17 cellular contexts compared by ENCODE assay signal in genomic region chr14:91309756-91310280, GRCh38.
A peak's percentile ranks its signal among the peaks of the same experiment; 100 is the strongest.
DNase-seq lines count a peak whose midpoint lies in the region; ATAC-seq lines count a peak whose summit lies in the region.
"Had no signal": no experiment of that assay in that cellular context is flagged by ENCODE, and none has a peak within 500 bp of the region (broad histone marks: within the 10 kb centered on the region; RNA-seq: fewer than 3 reads in every experiment).

No MANE protein-coding gene starts in this region.

- no peak for DNase-seq in activated T-cell treated with anti-CD3 and anti-CD28 coated beads, Interleukin-2, amount 50 U/mL, for 24 hours
- DNase-seq in activated T-cell treated with anti-CD3 and anti-CD28 coated beads, Interleukin-2, amount 50 U/mL, for 4 hours, result no peak
- DNase-seq in T-cell (no peak), NCI-H187 (lab: John Stamatoyannopoulos, UW) (no peak)
- no peak for DNase-seq in central memory CD8-positive, alpha-beta T cell (ENCODE audit: low spot score in 2 of 2)
- DNase-seq: HFFc6, NCI-H1092, NCI-H187 treated with DMSO at 0.1 percent for 48 hours, NCI-H526 treated with DMSO at 0.1 percent for 48 hours, Peyer's patch, upper lobe of left lung had no signal

- no peak for ATAC-seq in activated T-cell treated with anti-CD3 and anti-CD28 coated beads, Interleukin-2, amount 50 U/mL, for 4 hours
- ATAC-seq in T-cell (replicated peaks in 1 of 4), result no peak
- no peak for ATAC-seq in central memory CD8-positive, alpha-beta T cell (replicated peaks; ENCODE audit: extremely low read depth, poor library complexity, severe bottlenecking)
- ATAC-seq in stimulated activated memory B cell treated with anti-CD40 and anti-IgM and Interleukin-4, amounts not matched to agents 10 μg/mL and 1 μg/mL and 100 μg/mL, for 72 hours, result no peak
- ATAC-seq in HG02763 (IDR thresholded peaks at IDR 0.05; ENCODE audit: unreplicated experiment), result no peak
- no peak for ATAC-seq in GM21526 (IDR thresholded peaks at IDR 0.05; ENCODE audit: low FRiP score, unreplicated experiment)
- ATAC-seq: sciatic nerve had no signal

- peak overlapping the region; percentile 94 for H3K27ac Mint-ChIP-seq in activated T-cell treated with anti-CD3 and anti-CD28 coated beads, Interleukin-2, amount 50 U/mL, for 24 hours
- H3K27ac Mint-ChIP-seq in T-cell, result peak overlapping the region; percentile 91 to 92
- H3K27ac Mint-ChIP-seq in central memory CD8-positive, alpha-beta T cell (ENCODE audit: low read depth), result peak overlapping the region; percentile 79
- peak overlapping the region; percentile 44 for H3K27ac Mint-ChIP-seq in stimulated activated memory B cell treated with anti-CD40 and anti-IgM and Interleukin-4, amounts not matched to agents 10 μg/mL and 1 μg/mL and 100 μg/mL, for 72 hours
- H3K27ac Mint-ChIP-seq: HFFc6 had no signal

- POLR2A ChIA-PET in T-cell (lab: Charles Lee), result interaction anchor here (0.7 kb wide), 2 partner anchors 10 to 167 kb away, joined by 5 to 7 read pairs; no protein-coding TSS in a partner anchor

- CTCF ChIA-PET in T-cell (lab: Charles Lee), result interaction anchor here (0.6 to 1.1 kb wide), 4 partner anchors 14 to 174 kb away, joined by 3 to 6 read pairs (median 4); no protein-coding TSS in a partner anchor

- peaks cover 96% of the 10 kb centered on the region for H3K36me3 Mint-ChIP-seq in activated T-cell treated with anti-CD3 and anti-CD28 coated beads, Interleukin-2, amount 50 U/mL, for 24 hours (ENCODE audit: low read depth)
- peaks cover 57% of the 10 kb centered on the region for H3K36me3 Mint-ChIP-seq in activated T-cell treated with anti-CD3 and anti-CD28 coated beads, Interleukin-2, amount 50 U/mL, for 4 hours (ENCODE audit: insufficient read depth)
- peaks cover 77% of the 10 kb centered on the region for H3K36me3 Mint-ChIP-seq in T-cell
- peaks cover 89% of the 10 kb centered on the region for H3K36me3 Mint-ChIP-seq in central memory CD8-positive, alpha-beta T cell (ENCODE audit: insufficient read depth)
- peaks cover 72% of the 10 kb centered on the region for H3K36me3 Mint-ChIP-seq in stimulated activated memory B cell treated with anti-CD40 and anti-IgM and Interleukin-4, amounts not matched to agents 10 μg/mL and 1 μg/mL and 100 μg/mL, for 72 hours

- H3K27me3 Mint-ChIP-seq in activated T-cell treated with anti-CD3 and anti-CD28 coated beads, Interleukin-2, amount 50 U/mL, for 24 hours, result no peaks in the 10 kb centered on the region
- H3K27me3 Mint-ChIP-seq in activated T-cell treated with anti-CD3 and anti-CD28 coated beads, Interleukin-2, amount 50 U/mL, for 4 hours (ENCODE audit: low read depth), result no peaks in the 10 kb centered on the region
- no peaks in the 10 kb centered on the region for H3K27me3 Mint-ChIP-seq in T-cell
- no peaks in the 10 kb centered on the region for H3K27me3 Mint-ChIP-seq in central memory CD8-positive, alpha-beta T cell
- H3K27me3 Mint-ChIP-seq in stimulated activated memory B cell treated with anti-CD40 and anti-IgM and Interleukin-4, amounts not matched to agents 10 μg/mL and 1 μg/mL and 100 μg/mL, for 72 hours, result no peaks in the 10 kb centered on the region
- H3K27me3 Mint-ChIP-seq: IgD-negative memory B cell had no signal

- H3K4me3 Mint-ChIP-seq in activated T-cell treated with anti-CD3 and anti-CD28 coated beads, Interleukin-2, amount 50 U/mL, for 24 hours, result no peak overlapping the region
- no peak overlapping the region for H3K4me3 Mint-ChIP-seq in activated T-cell treated with anti-CD3 and anti-CD28 coated beads, Interleukin-2, amount 50 U/mL, for 4 hours
- no peak overlapping the region for H3K4me3 Mint-ChIP-seq in T-cell
- H3K4me3 Mint-ChIP-seq in central memory CD8-positive, alpha-beta T cell, result no peak overlapping the region
- no peak overlapping the region for H3K4me3 Mint-ChIP-seq in stimulated activated memory B cell treated with anti-CD40 and anti-IgM and Interleukin-4, amounts not matched to agents 10 μg/mL and 1 μg/mL and 100 μg/mL, for 72 hours
- H3K4me3 Mint-ChIP-seq: HFFc6 had no signal

- peaks cover 59% of the 10 kb centered on the region for H3K4me1 Mint-ChIP-seq in activated T-cell treated with anti-CD3 and anti-CD28 coated beads, Interleukin-2, amount 50 U/mL, for 24 hours (ENCODE audit: low read depth)
- H3K4me1 Mint-ChIP-seq in activated T-cell treated with anti-CD3 and anti-CD28 coated beads, Interleukin-2, amount 50 U/mL, for 4 hours (ENCODE audit: low read depth), result peaks cover 44% of the 10 kb centered on the region
- peaks cover 50 to 58% (median 57%) of the 10 kb centered on the region in 3 donors for H3K4me1 Mint-ChIP-seq in T-cell
- H3K4me1 Mint-ChIP-seq in central memory CD8-positive, alpha-beta T cell, result peaks cover 51% of the 10 kb centered on the region
- H3K4me1 Mint-ChIP-seq in stimulated activated memory B cell treated with anti-CD40 and anti-IgM and Interleukin-4, amounts not matched to agents 10 μg/mL and 1 μg/mL and 100 μg/mL, for 72 hours, result peaks cover 35% of the 10 kb centered on the region

- H3K9me3 Mint-ChIP-seq in activated T-cell treated with anti-CD3 and anti-CD28 coated beads, Interleukin-2, amount 50 U/mL, for 24 hours, result no peaks in the 10 kb centered on the region
- H3K9me3 Mint-ChIP-seq in activated T-cell treated with anti-CD3 and anti-CD28 coated beads, Interleukin-2, amount 50 U/mL, for 4 hours, result no peaks in the 10 kb centered on the region
- no peaks in the 10 kb centered on the region for H3K9me3 Mint-ChIP-seq in T-cell
- H3K9me3 Mint-ChIP-seq in central memory CD8-positive, alpha-beta T cell, result no peaks in the 10 kb centered on the region
- no peaks in the 10 kb centered on the region for H3K9me3 Mint-ChIP-seq in stimulated activated memory B cell treated with anti-CD40 and anti-IgM and Interleukin-4, amounts not matched to agents 10 μg/mL and 1 μg/mL and 100 μg/mL, for 72 hours
- H3K9me3 Mint-ChIP-seq: activated naive CD4-positive, alpha-beta T cell treated with anti-CD3 and anti-CD28 coated beads, Interleukin-2, amount 50 U/mL, for 72 hours; HFFc6; IgD-negative memory B cell had no signal

Comparison
In these comparisons a context has a peak if more than half of its experiments do, and no peak if none do; other contexts are left out.
1. H3K27ac Mint-ChIP-seq: peak in every context shown above with its lines; median percentile 94 in activated T-cell treated with anti-CD3 and anti-CD28 coated beads, Interleukin-2, amount 50 U/mL, for 24 hours; 92 in T-cell; 79 in central memory CD8-positive, alpha-beta T cell; 44 in stimulated activated memory B cell treated with anti-CD40 and anti-IgM and Interleukin-4, amounts not matched to agents 10 μg/mL and 1 μg/mL and 100 μg/mL, for 72 hours.